ENCODE assay signal across 15 cellular contexts in the genomic region with DNA sequence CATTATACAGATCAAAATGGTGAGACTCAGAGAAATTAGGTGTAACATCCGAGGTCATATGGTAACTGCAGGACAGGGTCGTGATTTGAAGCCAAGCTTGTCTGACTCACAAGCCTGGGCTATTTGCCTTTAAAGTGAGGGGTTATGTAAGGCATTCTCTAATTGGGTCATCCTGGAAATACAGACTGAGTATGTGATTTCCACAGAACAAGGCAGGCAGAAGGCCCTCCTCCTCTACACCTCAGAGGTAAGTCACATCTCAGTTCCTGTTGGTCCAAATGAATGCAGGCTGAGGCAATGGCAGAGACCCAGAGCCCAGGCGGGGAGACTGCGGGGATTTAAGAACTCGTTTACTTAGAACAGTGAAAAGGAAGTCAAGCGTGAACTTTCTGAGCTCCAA.
DNase-seq lines count a peak whose midpoint lies in the region; ATAC-seq and TF ChIP-seq lines count a peak whose summit lies in the region.
"Had no signal": no experiment of that assay in that cellular context is flagged by ENCODE, and none has a peak within 500 bp of the region (broad histone marks: within the 10 kb centered on the region; RNA-seq: fewer than 3 reads in every experiment).

No MANE protein-coding gene starts in this region.

- H3K4me2 ChIP-seq in osteoblast (ENCODE audit: insufficient read depth, low read length) = no peak overlapping the region

- DNase-seq in EL (peak; percentile 56), fibroblast of the conjunctiva (ENCODE audit: low read depth) (peak; percentile 72), osteoblast (ENCODE audit: insufficient read length, low spot score, missing footprints) (peak; percentile 87), G401 (ENCODE audit: low spot score) (no peak), occipital lobe (lab: John Stamatoyannopoulos, UW) (no peak)
- DNase-seq: activated CD8-positive, alpha-beta memory T cell treated with anti-CD3 and anti-CD28 coated beads, Interleukin-2, amount 50 U/mL, for 48 hours; amniotic stem cell; CD4-positive, CD25-positive, alpha-beta regulatory T cell; effector memory CD8-positive, alpha-beta T cell; NCI-H1417; NCI-H69; psoas muscle had no signal

- no peak for TF ChIP-seq CTCF in osteoblast (IDR thresholded peaks at IDR 0.05; ENCODE audit: extremely low read depth, low read depth, low read length)

- H2AFZ ChIP-seq in osteoblast (ENCODE audit: low read length) = no peak overlapping the region

- no peaks in the 10 kb centered on the region for H3K79me2 ChIP-seq in osteoblast (ENCODE audit: insufficient read depth, low read length)

- no peaks in the 10 kb centered on the region for H3K36me3 ChIP-seq in osteoblast (ENCODE audit: insufficient read depth, low read length)

- in situ Hi-C loops in G401 (cut with HindIII; ENCODE audit: low sequenced_read_pairs) = no loop called here

- no peak overlapping the region for H3K4me3 ChIP-seq in osteoblast (ENCODE audit: insufficient read depth, low read length)
- H3K4me3 ChIP-seq: psoas muscle had no signal

- no peak overlapping the region for H3K27ac ChIP-seq in osteoblast (ENCODE audit: low read depth, low read length)
- H3K27ac ChIP-seq: psoas muscle had no signal

- H3K4me1 ChIP-seq in osteoblast (ENCODE audit: insufficient read depth, low read length) = peaks cover 8% of the 10 kb centered on the region
- H3K4me1 ChIP-seq: psoas muscle had no signal

- no peaks in the 10 kb centered on the region for H3K27me3 ChIP-seq in osteoblast (ENCODE audit: insufficient read depth, low read length)

- ATAC-seq in SK-N-SH treated with all-trans-retinoic acid at 6 μM for 48 hours = peak; percentile 56; the same call in 2 of the 3 replicates
- ATAC-seq in HG02623 (IDR thresholded peaks at IDR 0.05; ENCODE audit: unreplicated experiment) = no peak
- no peak for ATAC-seq in HG03442 (IDR thresholded peaks at IDR 0.05; ENCODE audit: unreplicated experiment)
- ATAC-seq: effector memory CD8-positive, alpha-beta T cell had no signal

- H3K9me3 ChIP-seq in osteoblast (ENCODE audit: low read depth, low read length) = no peaks in the 10 kb centered on the region
- H3K9me3 ChIP-seq: psoas muscle had no signal

- no peaks in the 10 kb centered on the region for H4K20me1 ChIP-seq in osteoblast (ENCODE audit: insufficient read depth, low read length)

TF ChIP-seq in SK-N-SH treated with all-trans-retinoic acid at 6 μM for 48 hours, 23 proteins besides CTCF, POLR2A, EP300 and RAD21:
- TF ChIP-seq CSDC2 (CRISPR knock-in tag; IDR thresholded peaks at IDR 0.05) = no peak
- TF ChIP-seq, protein P1, sequence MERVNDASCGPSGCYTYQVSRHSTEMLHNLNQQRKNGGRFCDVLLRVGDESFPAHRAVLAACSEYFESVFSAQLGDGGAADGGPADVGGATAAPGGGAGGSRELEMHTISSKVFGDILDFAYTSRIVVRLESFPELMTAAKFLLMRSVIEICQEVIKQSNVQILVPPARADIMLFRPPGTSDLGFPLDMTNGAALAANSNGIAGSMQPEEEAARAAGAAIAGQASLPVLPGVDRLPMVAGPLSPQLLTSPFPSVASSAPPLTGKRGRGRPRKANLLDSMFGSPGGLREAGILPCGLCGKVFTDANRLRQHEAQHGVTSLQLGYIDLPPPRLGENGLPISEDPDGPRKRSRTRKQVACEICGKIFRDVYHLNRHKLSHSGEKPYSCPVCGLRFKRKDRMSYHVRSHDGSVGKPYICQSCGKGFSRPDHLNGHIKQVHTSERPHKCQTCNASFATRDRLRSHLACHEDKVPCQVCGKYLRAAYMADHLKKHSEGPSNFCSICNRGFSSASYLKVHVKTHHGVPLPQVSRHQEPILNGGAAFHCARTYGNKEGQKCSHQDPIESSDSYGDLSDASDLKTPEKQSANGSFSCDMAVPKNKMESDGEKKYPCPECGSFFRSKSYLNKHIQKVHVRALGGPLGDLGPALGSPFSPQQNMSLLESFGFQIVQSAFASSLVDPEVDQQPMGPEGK (CRISPR knock-in tag; IDR thresholded peaks at IDR 0.05; ENCODE audit: borderline replicate concordance) = no peak
- TF ChIP-seq ZFP30 (CRISPR knock-in tag; IDR thresholded peaks at IDR 0.05) = no peak
- no peak for TF ChIP-seq ESRRG (CRISPR knock-in tag; IDR thresholded peaks at IDR 0.05)
- TF ChIP-seq, protein P2, sequence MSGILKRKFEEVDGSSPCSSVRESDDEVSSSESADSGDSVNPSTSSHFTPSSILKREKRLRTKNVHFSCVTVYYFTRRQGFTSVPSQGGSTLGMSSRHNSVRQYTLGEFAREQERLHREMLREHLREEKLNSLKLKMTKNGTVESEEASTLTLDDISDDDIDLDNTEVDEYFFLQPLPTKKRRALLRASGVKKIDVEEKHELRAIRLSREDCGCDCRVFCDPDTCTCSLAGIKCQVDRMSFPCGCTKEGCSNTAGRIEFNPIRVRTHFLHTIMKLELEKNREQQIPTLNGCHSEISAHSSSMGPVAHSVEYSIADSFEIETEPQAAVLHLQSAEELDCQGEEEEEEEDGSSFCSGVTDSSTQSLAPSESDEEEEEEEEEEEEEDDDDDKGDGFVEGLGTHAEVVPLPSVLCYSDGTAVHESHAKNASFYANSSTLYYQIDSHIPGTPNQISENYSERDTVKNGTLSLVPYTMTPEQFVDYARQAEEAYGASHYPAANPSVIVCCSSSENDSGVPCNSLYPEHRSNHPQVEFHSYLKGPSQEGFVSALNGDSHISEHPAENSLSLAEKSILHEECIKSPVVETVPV (CRISPR knock-in tag; IDR thresholded peaks at IDR 0.05) = no peak
- no peak for TF ChIP-seq TCF4 (CRISPR knock-in tag; IDR thresholded peaks at IDR 0.05; ENCODE audit: borderline replicate concordance)
- TF ChIP-seq OSR1 (CRISPR knock-in tag; IDR thresholded peaks at IDR 0.05) = no peak
- TF ChIP-seq SNAI2 (CRISPR knock-in tag; IDR thresholded peaks at IDR 0.05) = no peak
- TF ChIP-seq PPARA (CRISPR knock-in tag; IDR thresholded peaks at IDR 0.05; ENCODE audit: borderline replicate concordance) = no peak
- no peak for TF ChIP-seq ISL1 (CRISPR knock-in tag; IDR thresholded peaks at IDR 0.05)
- TF ChIP-seq ARNTL (CRISPR knock-in tag; IDR thresholded peaks at IDR 0.05; ENCODE audit: borderline replicate concordance, low read depth) = no peak
- TF ChIP-seq BACH2 (CRISPR knock-in tag; IDR thresholded peaks at IDR 0.05; ENCODE audit: borderline replicate concordance) = no peak
- TF ChIP-seq ZFP3 (CRISPR knock-in tag; IDR thresholded peaks at IDR 0.05) = no peak
- no peak for TF ChIP-seq TSHZ2 (CRISPR knock-in tag; IDR thresholded peaks at IDR 0.05)
- no peak for TF ChIP-seq GLIS3 (CRISPR knock-in tag; IDR thresholded peaks at IDR 0.05)

Comparison
In these comparisons a context has a peak if more than half of its experiments do, and no peak if none do; other contexts are left out.
1. DNase-seq: peak in EL (single experiment), fibroblast of the conjunctiva (single experiment) and osteoblast (single experiment); none in G401 (single experiment) and occipital lobe (single experiment).